In the genomic region with DNA sequence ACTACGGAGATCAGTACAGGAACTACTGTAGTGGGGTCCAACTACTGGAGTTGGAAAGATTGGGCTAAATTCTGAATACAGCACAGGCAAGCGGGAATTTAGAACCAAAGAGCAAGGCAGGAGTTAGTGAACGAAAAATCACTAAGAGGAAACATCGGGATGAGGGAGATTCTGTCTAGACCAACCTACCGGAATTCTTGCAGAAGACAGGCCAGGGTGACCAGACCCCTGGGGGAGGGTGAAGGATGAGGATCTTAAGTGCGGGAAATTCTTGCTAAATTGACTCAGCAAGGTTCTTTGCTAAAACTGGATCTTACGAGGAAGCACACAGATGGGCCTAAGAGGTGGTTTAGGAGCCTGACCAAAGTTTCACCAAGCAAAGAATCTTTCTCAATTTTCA, we compare ENCODE assay signal across 21 cellular contexts. TPM values are rescaled to one million over a fixed set of nuclear protein-coding genes. Genes with fewer than 3 reads are reported as not detected.
DNase-seq lines count a peak whose midpoint lies in the region; TF ChIP-seq lines count a peak whose summit lies in the region.
"Had no signal": no experiment of that assay in that cellular context is flagged by ENCODE, and none has a peak within 500 bp of the region (broad histone marks: within the 10 kb centered on the region; RNA-seq: fewer than 3 reads in every experiment).

No MANE protein-coding gene starts in this region.

- peaks cover 35% of the 10 kb centered on the region for H3F3A ChIP-seq in PC-9 (ENCODE audit: insufficient read depth, low read depth)

- peak overlapping the region; percentile 86 for H3K27ac Mint-ChIP-seq in mesothelial cell of epicardium

- peak overlapping the region; percentile 99 for H3K27ac ChIP-seq in PC-9
- H3K27ac ChIP-seq in dorsolateral prefrontal cortex: no peak overlapping the region
- H3K27ac ChIP-seq in hepatocyte: no peak overlapping the region
- H3K27ac ChIP-seq: C4-2B had no signal

- H3K4me2 ChIP-seq in PC-9: no peak overlapping the region
- H3K4me2 ChIP-seq in hepatocyte: no peak overlapping the region
- H3K4me2 ChIP-seq: SK-N-SH had no signal

- H3K36me3 Mint-ChIP-seq in mesothelial cell of epicardium: peaks cover 15% of the 10 kb centered on the region

- H3K36me3 ChIP-seq in PC-9 (ENCODE audit: low read depth) (no peaks in the 10 kb centered on the region), hepatocyte (replicated peaks; ENCODE audit: insufficient read depth, low read depth) (no peaks in the 10 kb centered on the region)

- no peak for TF ChIP-seq CTCF in PC-9 (conservative IDR thresholded peaks at IDR 0.05)
- no peak for TF ChIP-seq CTCF in mesothelial cell of epicardium (IDR thresholded peaks at IDR 0.05; ENCODE audit: unreplicated experiment)
- no peak for TF ChIP-seq CTCF in dorsolateral prefrontal cortex (IDR thresholded peaks at IDR 0.05 in 54 of 56, conservative IDR thresholded peaks at IDR 0.05 in 2 of 56; ENCODE audit: low read depth in 1 of 56, partially characterized antibody in 56 of 56)
- TF ChIP-seq CTCF in hepatocyte (IDR thresholded peaks at IDR 0.05; ENCODE audit: poor library complexity): no peak

- CTCF ChIA-PET in PC-9 (lab: Charles Lee): no interaction called here

- peak; percentile 43 for DNase-seq in SIG-M5 treated with dmso at 0.1 percent for 504 hours (lab: John Stamatoyannopoulos, UW; ENCODE audit: unreplicated experiment)
- no peak for DNase-seq in SIG-M5 (lab: John Stamatoyannopoulos, UW)
- DNase-seq in PC-9: no peak
- no peak for DNase-seq in mesothelial cell of epicardium (ENCODE audit: low spot score in 2 of 2, unreplicated experiment in 2 of 2)
- no peak for DNase-seq in DMS53 (lab: John Stamatoyannopoulos, UW)
- no peak for DNase-seq in dorsolateral prefrontal cortex
- no peak for DNase-seq in hepatocyte (ENCODE audit: low spot score)
- no peak for DNase-seq in activated CD4-positive, CD25-positive, alpha-beta regulatory T cell treated with anti-CD3 and anti-CD28 coated beads, Interleukin-2, amount 50 U/mL, for 72 hours
- DNase-seq: AML-193, EL, Kasumi-1, NCI-H1105, NCI-H146, NCI-H2029, NCI-H2227 treated with DMSO at 0.1 percent for 48 hours, NCI-H510A treated with DMSO at 0.1 percent for 48 hours, NCI-H748 treated with DMSO at 0.1 percent for 48 hours, OCI-M1, SHP77, SK-N-SH had no signal

- BruUV-seq in PC-9 (replicated peaks; lab: Mats Ljungman, UMichigan): no TSS peak

- no peaks in the 10 kb centered on the region for H3K9me3 Mint-ChIP-seq in mesothelial cell of epicardium

- 94% methylated on average over 7 of the region's 7 CpGs for WGBS in hepatocyte (ENCODE audit: low lambda C conversion rate, missing lambda C conversion rate)

- no peaks in the 10 kb centered on the region for H4K20me1 ChIP-seq in PC-9 (ENCODE audit: insufficient read depth)
- H4K20me1 ChIP-seq in hepatocyte (ENCODE audit: insufficient read depth, poor library complexity, severe bottlenecking): no peaks in the 10 kb centered on the region

- POLR2A ChIA-PET in PC-9 (lab: Charles Lee; ENCODE audit: unreplicated experiment): no interaction called here

- H2AFZ ChIP-seq in PC-9 (no peak overlapping the region), hepatocyte (no peak overlapping the region)

- no peak overlapping the region for H3K4me3 Mint-ChIP-seq in mesothelial cell of epicardium

- H3K27me3 Mint-ChIP-seq in mesothelial cell of epicardium (ENCODE audit: low read depth): no peaks in the 10 kb centered on the region

- peaks cover 12% of the 10 kb centered on the region for H3K4me1 Mint-ChIP-seq in mesothelial cell of epicardium

- H3K4me3 ChIP-seq in PC-9 (no peak overlapping the region), dorsolateral prefrontal cortex (no peak overlapping the region), hepatocyte (no peak overlapping the region)

- intact Hi-C loops in PC-9 (cut with micrococcal nuclease; ENCODE audit: unreplicated experiment) (no loop called here), dorsolateral prefrontal cortex (cut with DNase I) (no loop called here)

- H3K4me1 ChIP-seq in PC-9 (replicated peaks; ENCODE audit: insufficient read depth): peaks cover 55% of the 10 kb centered on the region
- H3K4me1 ChIP-seq in hepatocyte (ENCODE audit: insufficient read depth): no peaks in the 10 kb centered on the region

- H3K27me3 ChIP-seq in PC-9 (ENCODE audit: insufficient read depth, low read depth) (no peaks in the 10 kb centered on the region), dorsolateral prefrontal cortex (no peaks in the 10 kb centered on the region), hepatocyte (no peaks in the 10 kb centered on the region)

- peaks cover 11% of the 10 kb centered on the region; the same call in 1 of the 2 replicates for H3K79me2 ChIP-seq in PC-9 (ENCODE audit: low read depth)
- no peaks in the 10 kb centered on the region for H3K79me2 ChIP-seq in hepatocyte

- H3K9me3 ChIP-seq in PC-9 (ENCODE audit: insufficient read depth, low read depth): no peaks in the 10 kb centered on the region
- no peaks in the 10 kb centered on the region for H3K9me3 ChIP-seq in hepatocyte (ENCODE audit: low read depth)
- H3K9me3 ChIP-seq: SK-N-SH had no signal

- H3K9me2 ChIP-seq in PC-9 (ENCODE audit: insufficient read depth) (no peaks in the 10 kb centered on the region), hepatocyte (replicated peaks; ENCODE audit: insufficient read depth) (no peaks in the 10 kb centered on the region)
- H3K9me2 ChIP-seq: SK-N-SH had no signal

RNA-seq across cellular contexts. Expression of gene PSPC1, which starts 13.2 kb away (rescaled TPM):
- total RNA-seq in PC-9 (2021): 27.1 and 34.9 TPM in 2 replicates
- total RNA-seq in mesothelial cell of epicardium: 85.1 to 86.7 TPM (median 85.8 TPM) in 3 replicates
- 10 to 100 TPM; 58.7 to 96.1 (median 78.1) TPM for total RNA-seq in dorsolateral prefrontal cortex
- total RNA-seq in hepatocyte: 56.7 and 62.6 TPM in 2 replicates
- 26.5 and 30.7 TPM in 2 replicates for polyA plus RNA-seq in hepatocyte
